ENCODE assay signal across 8 cellular contexts in genomic region chr11:2532704-2533641, GRCh38.
DNase-seq lines count a peak whose midpoint lies in the region; TF ChIP-seq lines count a peak whose summit lies in the region.

No MANE protein-coding gene starts in this region.

- no peaks in the 10 kb centered on the region for H3K36me3 Mint-ChIP-seq in activated naive CD4-positive, alpha-beta T cell treated with anti-CD3 and anti-CD28 coated beads for 36 hours (ENCODE audit: low read depth)

- TF ChIP-seq POLR2A in NB4 (IDR thresholded peaks at IDR 0.05; ENCODE audit: extremely low read depth, insufficient read length), result no peak

- H3K27me3 Mint-ChIP-seq in activated naive CD4-positive, alpha-beta T cell treated with anti-CD3 and anti-CD28 coated beads for 36 hours (ENCODE audit: low read depth), result no peaks in the 10 kb centered on the region

- intact Hi-C loops in activated naive CD4-positive, alpha-beta T cell treated with anti-CD3 and anti-CD28 coated beads for 36 hours (cut with micrococcal nuclease), result loop anchor here (1.0 to 10.0 kb wide), 5 partner anchors 338 to 558 kb away; no protein-coding TSS in a partner anchor

- no peak overlapping the region for H3K9ac ChIP-seq in SK-N-MC (ENCODE audit: insufficient read length)

- CTCF ChIA-PET in activated naive CD4-positive, alpha-beta T cell treated with anti-CD3 and anti-CD28 coated beads for 36 hours (lab: Charles Lee), result interaction anchor here (0.7 to 8.7 kb wide), 31 partner anchors 9 to 562 kb away, joined by 3 to 280 read pairs (median 3); partner anchors contain the start of genes C11orf21, CDKN1C, KCNQ1 and PHLDA2

- H3K4me3 Mint-ChIP-seq in activated naive CD4-positive, alpha-beta T cell treated with anti-CD3 and anti-CD28 coated beads for 36 hours, result peak overlapping the region; percentile 66

- TF ChIP-seq CTCF in NB4 (IDR thresholded peaks at IDR 0.05; ENCODE audit: low read depth, low read length), result peak; percentile 95

- DNase-seq in DMS153 treated with DMSO at 0.1 percent for 48 hours (lab: John Stamatoyannopoulos, UW; ENCODE audit: unreplicated experiment) (peak; percentile 88), H4 (ENCODE audit: low spot score) (peak; percentile 92), NB4 (ENCODE audit: low read depth) (peak; percentile 94), SK-N-MC (ENCODE audit: low read depth, low spot score) (peak; percentile 63), glomerular endothelial cell (ENCODE audit: extremely low read depth, low read depth, low spot score) (peak; percentile 52), occipital lobe (lab: John Stamatoyannopoulos, UW) (peak; percentile 70), substantia nigra (lab: John Stamatoyannopoulos, UW) (peak in 48 of 49 donors; percentile 30 to 91 (median 76))
- DNase-seq in activated naive CD4-positive, alpha-beta T cell treated with anti-CD3 and anti-CD28 coated beads for 36 hours, result peak; percentile 96

- no peaks in the 10 kb centered on the region for H3K36me3 ChIP-seq in SK-N-MC (ENCODE audit: insufficient read depth, low read length)

- H3K27ac ChIP-seq in SK-N-MC, result no peak overlapping the region
- H3K27ac ChIP-seq in substantia nigra (ENCODE audit: low read depth, low read length, poor library complexity, severe bottlenecking), result no peak overlapping the region

- H3K4me1 Mint-ChIP-seq in activated naive CD4-positive, alpha-beta T cell treated with anti-CD3 and anti-CD28 coated beads for 36 hours (ENCODE audit: low read depth), result peaks cover 15% of the 10 kb centered on the region

- H3K4me3 ChIP-seq in NB4 (ENCODE audit: low read depth, low read length) (peak overlapping the region; percentile 41), SK-N-MC (peak overlapping the region; percentile 58)

- H3K27ac Mint-ChIP-seq in activated naive CD4-positive, alpha-beta T cell treated with anti-CD3 and anti-CD28 coated beads for 36 hours, result no peak overlapping the region

- H3K9me3 ChIP-seq in SK-N-MC (ENCODE audit: low read depth, low read length), result no peaks in the 10 kb centered on the region

- H3K9me3 Mint-ChIP-seq in activated naive CD4-positive, alpha-beta T cell treated with anti-CD3 and anti-CD28 coated beads for 36 hours, result no peaks in the 10 kb centered on the region
